ENCODE assay signal across 23 cellular contexts in the genomic region with DNA sequence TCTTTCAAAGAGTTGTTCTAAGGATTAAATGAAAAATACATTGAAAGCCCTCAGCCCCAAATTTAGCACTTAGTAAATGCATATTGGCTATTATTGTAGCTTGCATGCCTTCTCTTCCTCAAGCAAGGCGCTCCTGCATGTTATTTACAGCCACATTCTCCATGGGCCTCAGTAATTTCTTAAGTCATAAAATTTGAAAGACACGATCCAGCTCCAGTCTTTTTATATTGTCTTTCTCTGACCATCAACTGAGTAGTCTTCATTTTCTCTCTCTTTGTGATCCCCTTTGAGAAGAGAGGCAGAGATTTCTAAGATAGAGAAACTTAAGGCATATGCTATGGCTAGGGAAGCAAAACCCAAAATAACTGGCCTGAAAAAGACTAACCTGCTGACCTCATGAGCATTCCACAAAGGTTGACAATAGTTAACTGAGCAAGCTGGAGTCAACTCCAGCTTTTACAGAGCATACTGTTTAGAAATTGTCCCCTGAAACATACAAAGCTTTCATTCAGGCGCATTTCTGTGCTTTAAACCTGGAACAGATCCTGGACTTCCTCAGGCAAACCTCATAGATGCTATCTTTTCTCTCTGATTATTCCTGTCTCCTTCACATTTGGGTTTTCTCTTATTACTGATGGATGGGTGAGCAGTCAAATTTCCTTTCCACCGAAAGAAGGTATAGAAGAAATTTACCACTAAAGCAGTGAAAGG. TPM values are rescaled to one million over a fixed set of nuclear protein-coding genes. Genes with fewer than 3 reads are reported as not detected.
DNase-seq lines count a peak whose midpoint lies in the region; ATAC-seq and TF ChIP-seq lines count a peak whose summit lies in the region.
"Had no signal": no experiment of that assay in that cellular context is flagged by ENCODE, and none has a peak within 500 bp of the region (broad histone marks: within the 10 kb centered on the region; RNA-seq: fewer than 3 reads in every experiment).

No MANE protein-coding gene starts in this region.

- no peaks in the 10 kb centered on the region for H3K27me3 Mint-ChIP-seq in T-helper 1 cell treated with Interleukin-12 subunit alpha and Interleukin-12 subunit beta and Interleukin-4 antibody, amounts not matched to agents 30 μg/mL and 1 μg/mL, for 36 hours (ENCODE audit: low read depth)
- H3K27me3 Mint-ChIP-seq in T-helper 17 cell = no peaks in the 10 kb centered on the region
- H3K27me3 Mint-ChIP-seq: activated T-cell treated with anti-CD3 and anti-CD28 coated beads, Interleukin-2, amount 50 U/mL, for 24 hours; CD4-positive, alpha-beta T cell had no signal

- H3K4me3 ChIP-seq in mesodermal cell (ENCODE audit: extremely low read depth, insufficient read depth, low read length, poor library complexity, severe bottlenecking) = no peak overlapping the region
- H3K4me3 ChIP-seq: GM23338, psoas muscle, skin epidermis, thoracic aorta had no signal

- no peak for TF ChIP-seq CTCF in 22Rv1 (IDR thresholded peaks at IDR 0.05)

- no peak overlapping the region for H3K27ac Mint-ChIP-seq in T-helper 1 cell treated with Interleukin-12 subunit alpha and Interleukin-12 subunit beta and Interleukin-4 antibody, amounts not matched to agents 30 μg/mL and 1 μg/mL, for 36 hours
- H3K27ac Mint-ChIP-seq in T-helper 17 cell = peak overlapping the region; percentile 16
- H3K27ac Mint-ChIP-seq: activated T-cell treated with anti-CD3 and anti-CD28 coated beads, Interleukin-2, amount 50 U/mL, for 24 hours; CD4-positive, alpha-beta T cell; GM23338; stimulated activated naive CD8-positive, alpha-beta T cell treated with anti-CD3 and anti-CD28 coated beads, Interleukin-15, Interleukin-2, amounts not matched to agents 100 ng/mL and 50 ng/mL, for 24 hours had no signal

- H3K9me3 Mint-ChIP-seq in T-helper 1 cell treated with Interleukin-12 subunit alpha and Interleukin-12 subunit beta and Interleukin-4 antibody, amounts not matched to agents 30 μg/mL and 1 μg/mL, for 36 hours = no peaks in the 10 kb centered on the region
- H3K9me3 Mint-ChIP-seq: activated T-cell treated with anti-CD3 and anti-CD28 coated beads, Interleukin-2, amount 50 U/mL, for 24 hours; CD4-positive, alpha-beta T cell; GM23338; stimulated activated naive CD8-positive, alpha-beta T cell treated with anti-CD3 and anti-CD28 coated beads, Interleukin-15, Interleukin-2, amounts not matched to agents 100 ng/mL and 50 ng/mL, for 24 hours had no signal

- H3K36me3 ChIP-seq in mesodermal cell (ENCODE audit: control insufficient read depth, insufficient read depth, low read length) = no peaks in the 10 kb centered on the region
- H3K36me3 ChIP-seq: thoracic aorta had no signal

- ATAC-seq in T-helper 17 cell (no peak), HG03469 (IDR thresholded peaks at IDR 0.05; ENCODE audit: unreplicated experiment) (no peak)
- ATAC-seq: GM23338, psoas muscle had no signal

- H3K4me1 Mint-ChIP-seq in T-helper 1 cell treated with Interleukin-12 subunit alpha and Interleukin-12 subunit beta and Interleukin-4 antibody, amounts not matched to agents 30 μg/mL and 1 μg/mL, for 36 hours (ENCODE audit: low read depth) = peaks cover 68% of the 10 kb centered on the region
- peaks cover 52% of the 10 kb centered on the region for H3K4me1 Mint-ChIP-seq in T-helper 17 cell

- H3K27ac ChIP-seq in 22Rv1 (peak overlapping the region; percentile 60; the same call in 1 of the 2 replicates), mesodermal cell (ENCODE audit: low read depth, low read length, severe bottlenecking) (peak overlapping the region; percentile 47)
- H3K27ac ChIP-seq: psoas muscle, thoracic aorta had no signal

- H3K36me3 Mint-ChIP-seq in T-helper 1 cell treated with Interleukin-12 subunit alpha and Interleukin-12 subunit beta and Interleukin-4 antibody, amounts not matched to agents 30 μg/mL and 1 μg/mL, for 36 hours (ENCODE audit: low read depth) = peaks cover 69% of the 10 kb centered on the region
- H3K36me3 Mint-ChIP-seq in T-helper 17 cell (ENCODE audit: low read depth) = peaks cover 7% of the 10 kb centered on the region

- peak overlapping the region; percentile 65 for H3K4me3 Mint-ChIP-seq in T-helper 1 cell treated with Interleukin-12 subunit alpha and Interleukin-12 subunit beta and Interleukin-4 antibody, amounts not matched to agents 30 μg/mL and 1 μg/mL, for 36 hours
- H3K4me3 Mint-ChIP-seq in T-helper 17 cell = peak overlapping the region; percentile 31
- H3K4me3 Mint-ChIP-seq: activated T-cell treated with anti-CD3 and anti-CD28 coated beads, Interleukin-2, amount 50 U/mL, for 24 hours; CD4-positive, alpha-beta T cell; GM23338; stimulated activated naive CD8-positive, alpha-beta T cell treated with anti-CD3 and anti-CD28 coated beads, Interleukin-15, Interleukin-2, amounts not matched to agents 100 ng/mL and 50 ng/mL, for 24 hours had no signal

- 90 to 100% methylated on average over 1 to 3 of the region's 4 CpGs for WGBS in mesodermal cell (ENCODE audit: insufficient coverage in 2 of 2), 2 experiments

- H3K9me3 ChIP-seq in T-helper 17 cell (ENCODE audit: control insufficient read depth, low read length, poor library complexity, severe bottlenecking) (no peaks in the 10 kb centered on the region), mesodermal cell (ENCODE audit: control insufficient read depth, low read length) (no peaks in the 10 kb centered on the region)
- H3K9me3 ChIP-seq: psoas muscle, thoracic aorta had no signal

- DNase-seq in T-helper 1 cell (no peak), T-helper 17 cell (no peak), RPMI8226 (no peak), kidney glomerular epithelial cell (lab: John Stamatoyannopoulos, UW) (no peak)
- DNase-seq: activated CD4-positive, CD25-positive, alpha-beta regulatory T cell; activated T-cell treated with anti-CD3 and anti-CD28 coated beads, Interleukin-2, amount 50 U/mL, for 24 hours; AML-193; CD4-positive, alpha-beta T cell; DMS 273 treated with DMSO at 0.1 percent for 48 hours; effector CD4-positive, alpha-beta T cell; glutamatergic neuron; kidney; NCI-H1694; OCI-M1; psoas muscle had no signal

- peaks cover 14% of the 10 kb centered on the region for H3K4me1 ChIP-seq in mesodermal cell (ENCODE audit: control insufficient read depth, insufficient read depth, low read length, poor library complexity, severe bottlenecking)
- H3K4me1 ChIP-seq: psoas muscle had no signal

RNA-seq across cellular contexts. Expression of a gene that starts 4.7 kb away (rescaled TPM):
- 10 to 100 TPM; 53.6 to 57.3 TPM for total RNA-seq in T-helper 17 cell
- polyA plus RNA-seq in mesodermal cell (2013, experiment 1 of 2) = 0.52 TPM
- polyA plus RNA-seq in mesodermal cell (2013, experiment 2 of 2) = 0.91 TPM
